23 cellular contexts compared by ENCODE assay signal in genomic region chr2:148221166-148221565, GRCh38.
"Had no signal": no experiment of that assay in that cellular context is flagged by ENCODE, and none has a peak within 500 bp of the region (broad histone marks: within the 10 kb centered on the region; RNA-seq: fewer than 3 reads in every experiment).

No MANE protein-coding gene starts in this region.

- ATAC-seq: activated CD8-positive, alpha-beta T cell treated with anti-CD3 and anti-CD28 coated beads for 36 hours; activated T-cell treated with anti-CD3 and anti-CD28 coated beads, Interleukin-2, amount 50 U/mL, for 72 hours; PC-3 had no signal

- DNase-seq: activated CD4-positive, alpha-beta T cell treated with anti-CD3 and anti-CD28 coated beads, Interleukin-2, amount 10 ng/mL, durations not matched to agents 24 days and 14 days; activated CD4-positive, alpha-beta T cell treated with anti-CD3 and anti-CD28 coated beads, Interleukin-2, amount 50 U/mL, for 4 hours; activated CD8-positive, alpha-beta T cell treated with anti-CD3 and anti-CD28 coated beads for 36 hours; activated gamma-delta T cell; activated naive CD4-positive, alpha-beta T cell treated with Interleukin-2 at 50 U/mL for 16 hours; activated naive CD8-positive, alpha-beta T cell treated with anti-CD3 and anti-CD28 coated beads, Interleukin-2, amount 10 ng/mL, durations not matched to agents 7 days and 5 days; activated T-cell treated with anti-CD3 and anti-CD28 coated beads, Interleukin-2, amount 50 U/mL, for 1 hour; activated T-cell treated with anti-CD3 and anti-CD28 coated beads, Interleukin-2, amount 50 U/mL, for 72 hours; amygdala; NCI-H1105; NCI-H1417 treated with DMSO at 0.1 percent for 48 hours; NCI-H187 treated with DMSO at 0.1 percent for 48 hours; NCI-H2081 treated with DMSO at 0.1 percent for 48 hours; NCI-H226; NCI-H446 treated with DMSO at 0.1 percent for 48 hours; NCI-H524; NCI-H69; NCI-H82; PC-3; Peyer's patch; RPMI8226; SHP77 treated with DMSO at 0.1 percent for 48 hours; T1000 had no signal
